In the genomic region with DNA sequence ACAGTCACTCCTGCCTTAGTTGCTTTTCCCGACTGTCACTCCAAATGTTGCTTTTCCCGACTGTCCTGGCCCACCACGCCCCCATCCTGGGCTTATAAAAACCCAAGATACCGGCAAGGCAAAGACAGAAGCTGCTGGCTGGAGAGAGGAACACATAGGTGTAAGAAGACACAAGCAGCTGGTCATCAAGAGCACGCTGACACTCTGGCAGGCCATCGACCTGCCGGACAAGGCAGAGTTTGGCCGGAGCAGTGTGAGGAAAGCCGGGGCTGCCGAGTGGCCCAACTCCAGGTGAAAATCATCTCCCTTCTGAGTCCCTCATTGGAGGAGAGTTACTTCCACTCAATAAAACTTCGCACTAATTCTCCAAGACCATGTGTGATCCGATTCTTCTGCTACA, we compare ENCODE assay signal across 9 cellular contexts.
"Had no signal": no experiment of that assay in that cellular context is flagged by ENCODE, and none has a peak within 500 bp of the region (broad histone marks: within the 10 kb centered on the region; RNA-seq: fewer than 3 reads in every experiment).

No MANE protein-coding gene starts in this region.

- H3K4me1 ChIP-seq: HAP-1 had no signal

- H3K27ac ChIP-seq: HL-60, KMS-11 had no signal

- H3K4me3 ChIP-seq: GM23338, HAP-1 had no signal

- H3K27ac Mint-ChIP-seq: GM23338, HFFc6, IgD-negative memory B cell had no signal

- H3K36me3 Mint-ChIP-seq: IgD-negative memory B cell had no signal

- H3K9me3 Mint-ChIP-seq: GM23338, HFFc6 had no signal

- H3K27me3 Mint-ChIP-seq: IgD-negative memory B cell had no signal

- H3K4me2 ChIP-seq: GM23338, KMS-11 had no signal

- H3K9me3 ChIP-seq: HAP-1 had no signal

- H3K4me1 Mint-ChIP-seq: GM23338, IgD-negative memory B cell had no signal

- H2AFZ ChIP-seq: GM23338 had no signal

- H3K36me3 ChIP-seq: HAP-1 had no signal

- H3K9ac ChIP-seq: KMS-11 had no signal

- ATAC-seq: GM23338, HCT116, HepG2 had no signal

- H3K4me3 Mint-ChIP-seq: GM23338, HFFc6, IgD-negative memory B cell had no signal

- DNase-seq: HFFc6, KBM-7 had no signal
